In the genomic region with DNA sequence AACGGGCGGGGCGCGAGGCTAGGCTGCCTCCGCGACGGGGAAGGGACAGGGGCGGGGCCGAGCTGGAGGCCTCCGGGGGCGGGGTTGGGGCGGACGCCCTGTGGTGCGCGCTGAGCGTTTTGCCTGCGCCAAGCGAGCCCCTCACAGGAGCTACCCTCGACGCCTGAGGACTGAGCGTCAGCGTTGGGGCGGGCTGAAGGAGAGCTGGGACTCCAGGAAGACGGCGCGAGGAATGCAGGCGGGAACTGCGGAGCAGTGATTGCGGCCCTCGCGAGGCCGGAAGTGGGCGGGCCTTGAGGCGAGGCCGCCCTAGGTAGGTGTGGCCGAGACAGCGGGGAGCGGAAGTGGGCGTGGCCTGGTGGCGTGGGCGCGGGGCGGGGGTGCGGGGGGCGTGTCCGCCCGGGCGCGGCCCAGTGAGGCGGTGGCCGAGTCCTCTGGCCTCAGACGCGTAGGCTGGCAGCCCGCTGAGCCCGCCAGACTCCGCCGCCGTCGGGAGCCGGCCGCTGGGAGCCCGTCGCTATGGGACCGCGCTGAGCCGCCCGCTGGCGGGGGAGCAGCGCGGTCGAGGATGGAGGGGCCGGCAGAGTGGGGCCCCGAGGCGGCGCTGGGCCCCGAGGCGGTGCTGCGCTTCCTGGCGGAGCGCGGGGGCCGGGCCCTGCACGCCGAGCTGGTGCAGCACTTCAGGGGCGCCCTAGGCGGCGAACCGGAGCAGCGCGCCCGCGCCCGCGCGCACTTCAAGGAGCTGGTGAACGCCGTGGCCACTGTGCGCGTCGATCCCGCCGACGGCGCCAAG, we compare ENCODE assay signal across 8 cellular contexts. TPM values are rescaled to one million over a fixed set of nuclear protein-coding genes. Genes with fewer than 3 reads are reported as not detected.
DNase-seq lines count a peak whose midpoint lies in the region; ATAC-seq, FAIRE-seq and TF ChIP-seq lines count a peak whose summit lies in the region.

A gene (minus strand): TSS at position 45 of the 793 bp plus-strand sequence. CDS start 139 bp downstream, outside the sequence.
A gene with protein sequence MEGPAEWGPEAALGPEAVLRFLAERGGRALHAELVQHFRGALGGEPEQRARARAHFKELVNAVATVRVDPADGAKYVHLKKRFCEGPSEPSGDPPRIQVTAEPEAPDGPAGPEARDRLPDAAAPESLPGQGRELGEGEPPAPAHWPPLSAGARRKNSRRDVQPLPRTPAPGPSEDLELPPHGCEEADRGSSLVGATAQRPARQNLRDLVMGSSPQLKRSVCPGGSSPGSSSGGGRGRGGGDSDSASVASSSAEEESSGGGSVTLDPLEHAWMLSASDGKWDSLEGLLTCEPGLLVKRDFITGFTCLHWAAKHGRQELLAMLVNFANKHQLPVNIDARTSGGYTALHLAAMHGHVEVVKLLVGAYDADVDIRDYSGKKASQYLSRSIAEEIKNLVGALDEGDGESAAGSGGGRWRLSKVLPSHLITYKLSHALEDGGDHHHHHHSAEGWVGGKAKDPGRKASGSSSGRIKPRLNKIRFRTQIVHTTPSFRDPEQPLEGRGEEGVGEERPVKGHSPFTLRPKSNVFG (plus strand): TSS at position 443 of the 793 bp plus-strand sequence. CDS start 126 bp downstream, at position 569.

- 0 to 1% methylated on average over 54 to 80 of the region's 104 CpGs for WGBS in mesodermal cell (ENCODE audit: insufficient coverage in 2 of 2), 2 experiments

- peak; percentile 84 for TF ChIP-seq POLR2A in endothelial cell of umbilical vein (IDR thresholded peaks at IDR 0.05; ENCODE audit: low read depth, low read length)

- H3K79me2 ChIP-seq in endothelial cell of umbilical vein (ENCODE audit: control insufficient read depth, insufficient read depth, low read length): peaks cover 54% of the 10 kb centered on the region

- H3K9me3 ChIP-seq in endothelial cell of umbilical vein (replicated peaks; ENCODE audit: control insufficient read depth, insufficient read depth, low read length) (no peaks in the 10 kb centered on the region), mesodermal cell (ENCODE audit: control insufficient read depth, low read length) (no peaks in the 10 kb centered on the region)

- H4K20me1 ChIP-seq in endothelial cell of umbilical vein (replicated peaks; ENCODE audit: control insufficient read depth, extremely low read depth, insufficient read depth, low read length): no peaks in the 10 kb centered on the region

- TF ChIP-seq CTCF in endothelial cell of umbilical vein (IDR thresholded peaks at IDR 0.05; ENCODE audit: extremely low read depth in 1 of 2, insufficient read depth in 1 of 2, low read depth in 1 of 2, low read length in 2 of 2): no peak

- H3K36me3 ChIP-seq in endothelial cell of umbilical vein (ENCODE audit: control insufficient read depth in 2 of 2, extremely low read depth in 1 of 2, insufficient read depth in 2 of 2, low read length in 2 of 2): no peaks in the 10 kb centered on the region
- peaks cover 3% of the 10 kb centered on the region for H3K36me3 ChIP-seq in mesodermal cell (ENCODE audit: control insufficient read depth, insufficient read depth, low read length)

- DNase-seq in 8988T: peak; percentile 82
- peak; percentile 95 for DNase-seq in NCI-H748 (lab: John Stamatoyannopoulos, UW; ENCODE audit: unreplicated experiment)
- DNase-seq in activated CD8-positive, alpha-beta memory T cell treated with anti-CD3 and anti-CD28 coated beads, Interleukin-2, amount 50 U/mL, for 48 hours: peak; percentile 91
- DNase-seq in endothelial cell of umbilical vein (ENCODE audit: low read depth, low spot score): peak; percentile 99
- peak; percentile 56 for DNase-seq in stimulated activated CD8-positive, alpha-beta memory T cell treated with anti-CD3 and anti-CD28 coated beads, Interleukin-12 subunit alpha, Interleukin-12 subunit beta, amount 100 ng/mL, for 4 hours (ENCODE audit: low read depth)

- H3K4me1 ChIP-seq in endothelial cell of umbilical vein (ENCODE audit: control insufficient read depth, extremely low read depth, insufficient read depth, low read length) (peaks cover 39% of the 10 kb centered on the region), mesodermal cell (ENCODE audit: control insufficient read depth, insufficient read depth, low read length, poor library complexity, severe bottlenecking) (peaks cover 8% of the 10 kb centered on the region)

- intact Hi-C loops in endothelial cell of umbilical vein (cut with micrococcal nuclease): loop anchor here (1.0 kb wide), 2 partner anchors 56 to 68 kb away; no protein-coding TSS in a partner anchor

- H3K4me3 ChIP-seq in endothelial cell of umbilical vein (replicated peaks in 1 of 3; ENCODE audit: insufficient read depth in 1 of 3, low read depth in 1 of 3, low read length in 3 of 3): peak within 1 kb of the TSS; percentile 81 to 100 (median 97)
- H3K4me3 ChIP-seq in mesodermal cell (ENCODE audit: extremely low read depth, insufficient read depth, low read length, poor library complexity, severe bottlenecking): peak within 1 kb of the TSS; percentile 79

- FAIRE-seq in endothelial cell of umbilical vein (lab: Jason Lieb, UNC): peak; percentile 96

- H3K9me1 ChIP-seq in endothelial cell of umbilical vein (replicated peaks; ENCODE audit: control insufficient read depth, extremely low read depth, insufficient read depth, low read length): no peaks in the 10 kb centered on the region

- CTCF ChIA-PET in endothelial cell of umbilical vein (lab: Charles Lee): interaction anchor here (0.7 to 3.5 kb wide), 10 partner anchors 9 to 122 kb away, joined by 3 to 46 read pairs (median 4); no protein-coding TSS in a partner anchor

- ATAC-seq in GM18861 (IDR thresholded peaks at IDR 0.05; ENCODE audit: unreplicated experiment) (peak; percentile 68), HG03196 (IDR thresholded peaks at IDR 0.05; ENCODE audit: unreplicated experiment) (peak; percentile 74)

- dilution Hi-C loops in endothelial cell of umbilical vein (cut with MboI; ENCODE audit: extremely low pct_ligation_motif_present, low sequenced_read_pairs): no loop called here

- H3K4me2 ChIP-seq in endothelial cell of umbilical vein (ENCODE audit: insufficient read depth, low read length): peak within 1 kb of the TSS; percentile 100

- peak within 1 kb of the TSS; percentile 99 for H3K9ac ChIP-seq in endothelial cell of umbilical vein (replicated peaks; ENCODE audit: extremely low read depth, insufficient read depth, low read length)

- POLR2A ChIA-PET in endothelial cell of umbilical vein (lab: Charles Lee): interaction anchor here (0.6 to 1.6 kb wide), 7 partner anchors 9 to 503 kb away, joined by 3 to 10 read pairs (median 3); no protein-coding TSS in a partner anchor

- no TSS peak for BruUV-seq in endothelial cell of umbilical vein (replicated peaks; lab: Mats Ljungman, UMichigan)

- peak within 1 kb of the TSS; percentile 85 for H2AFZ ChIP-seq in endothelial cell of umbilical vein (ENCODE audit: low read depth, low read length)

- H3K27ac ChIP-seq in endothelial cell of umbilical vein (ENCODE audit: insufficient read depth, low read depth, low read length): peak within 1 kb of the TSS; percentile 92
- peak within 1 kb of the TSS; percentile 96 for H3K27ac ChIP-seq in mesodermal cell (ENCODE audit: low read depth, low read length, severe bottlenecking)

- no peaks in the 10 kb centered on the region for H3K27me3 ChIP-seq in endothelial cell of umbilical vein (ENCODE audit: control insufficient read depth in 2 of 2, insufficient read depth in 2 of 2, low read length in 2 of 2)

TF ChIP-seq in endothelial cell of umbilical vein, 7 proteins besides CTCF, POLR2A, EP300 and RAD21:
- TF ChIP-seq JUN (IDR thresholded peaks at IDR 0.05; ENCODE audit: borderline replicate concordance, insufficient read depth, insufficient read length, low read depth) (no peak), EZH2 (IDR thresholded peaks at IDR 0.05; ENCODE audit: borderline replicate concordance, low read depth, low read length, severe bottlenecking) (no peak), GATA2 (IDR thresholded peaks at IDR 0.05; ENCODE audit: insufficient read depth, insufficient read length, low read depth, low read length) (no peak), MYC (IDR thresholded peaks at IDR 0.05; ENCODE audit: low read depth, low read length) (no peak), POLR2AphosphoS5 (IDR thresholded peaks at IDR 0.05; ENCODE audit: insufficient read depth, low read depth, low read length) (peak; percentile 83), FOS (IDR thresholded peaks at IDR 0.05; ENCODE audit: borderline replicate concordance, insufficient read depth, low read length) (no peak)
- TF ChIP-seq, protein P1, sequence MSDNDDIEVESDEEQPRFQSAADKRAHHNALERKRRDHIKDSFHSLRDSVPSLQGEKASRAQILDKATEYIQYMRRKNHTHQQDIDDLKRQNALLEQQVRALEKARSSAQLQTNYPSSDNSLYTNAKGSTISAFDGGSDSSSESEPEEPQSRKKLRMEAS (IDR thresholded peaks at IDR 0.05; ENCODE audit: insufficient read depth, insufficient read length): peak; percentile 48

RNA-seq across cellular contexts. Expression of the first gene that starts in this region (rescaled TPM):
- total RNA-seq in endothelial cell of umbilical vein: 105 and 121 TPM in 2 replicates
- 17.2 and 26.1 TPM in 2 replicates for polyA plus RNA-seq in endothelial cell of umbilical vein
- polyA plus RNA-seq in endothelial cell of umbilical vein (2011; cell fraction: cytosol; rRNA removed): 52.4 and 55.9 TPM in 2 replicates
- 46.1 and 58.2 TPM in 2 replicates for polyA plus RNA-seq in endothelial cell of umbilical vein (2011; cell fraction: nucleus; rRNA removed)
- polyA plus RNA-seq in endothelial cell of umbilical vein (2012): 70.1 and 81.6 TPM in 2 replicates
- 41.8 and 57.7 TPM in 2 replicates for polyA minus RNA-seq in endothelial cell of umbilical vein
- polyA minus RNA-seq in endothelial cell of umbilical vein (2011; cell fraction: cytosol; rRNA and poly(A)+ RNA removed): 42.2 TPM
- polyA minus RNA-seq in endothelial cell of umbilical vein (2011; cell fraction: nucleus; rRNA and poly(A)+ RNA removed): 50.7 and 72.9 TPM in 2 replicates
- 121 TPM for polyA plus RNA-seq in mesodermal cell (2013, experiment 1 of 2)
- 140 TPM for polyA plus RNA-seq in mesodermal cell (2013, experiment 2 of 2)

RNA-seq across cellular contexts. Expression of the second gene that starts in this region (rescaled TPM):
- total RNA-seq in endothelial cell of umbilical vein: 3.6 and 4.1 TPM in 2 replicates
- polyA plus RNA-seq in endothelial cell of umbilical vein: 0.91 and 1.0 TPM in 2 replicates
- polyA plus RNA-seq in endothelial cell of umbilical vein (2011; cell fraction: cytosol; rRNA removed): 0.83 and 1.2 TPM in 2 replicates
- polyA plus RNA-seq in endothelial cell of umbilical vein (2011; cell fraction: nucleus; rRNA removed): 1.0 and 1.3 TPM in 2 replicates
- polyA plus RNA-seq in endothelial cell of umbilical vein (2012): 1.1 and 1.5 TPM in 2 replicates
- 1.5 and 1.7 TPM in 2 replicates for polyA minus RNA-seq in endothelial cell of umbilical vein
- 14.1 TPM for polyA minus RNA-seq in endothelial cell of umbilical vein (2011; cell fraction: cytosol; rRNA and poly(A)+ RNA removed)
- 1.5 and 1.6 TPM in 2 replicates for polyA minus RNA-seq in endothelial cell of umbilical vein (2011; cell fraction: nucleus; rRNA and poly(A)+ RNA removed)
- 10.7 TPM for polyA plus RNA-seq in mesodermal cell (2013, experiment 1 of 2)
- polyA plus RNA-seq in mesodermal cell (2013, experiment 2 of 2): 11.1 TPM

Comparison
In these comparisons a context has a peak if more than half of its experiments do, and no peak if none do; other contexts are left out.
1. Peak in every context shown above with its lines: DNase-seq, ATAC-seq, H3K4me3 ChIP-seq and H3K27ac ChIP-seq.